Comparison of ENCODE assay signal across 8 cellular contexts in the genomic region with DNA sequence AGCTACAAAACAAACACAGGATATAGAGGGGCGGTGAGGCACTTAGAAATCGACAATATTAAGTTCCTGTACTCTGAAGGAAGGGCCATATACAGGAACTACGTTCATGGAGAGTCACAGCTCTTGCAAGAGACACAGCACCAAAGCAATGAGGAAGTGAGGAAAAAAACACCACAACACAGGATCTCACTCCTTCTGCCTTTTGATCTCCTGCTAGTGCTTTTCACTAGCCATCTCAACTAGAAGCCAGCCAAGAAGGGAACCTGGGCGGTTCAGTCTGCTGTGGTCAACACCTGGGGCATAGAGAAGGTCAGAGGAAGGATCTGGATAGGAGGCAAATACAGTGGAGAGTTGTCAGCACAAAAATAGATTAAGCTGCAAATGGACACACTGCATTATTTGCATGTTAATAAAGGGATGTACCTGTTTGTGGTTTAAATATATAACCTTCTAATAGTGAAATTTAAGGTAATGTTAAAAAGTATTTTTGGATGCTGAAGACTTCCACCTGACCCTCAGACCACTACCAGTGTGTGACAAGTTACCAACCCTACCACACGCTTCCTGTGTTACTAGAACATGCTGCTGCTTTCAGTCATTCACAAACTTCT.
DNase-seq lines count a peak whose midpoint lies in the region; ATAC-seq lines count a peak whose summit lies in the region.

No MANE protein-coding gene starts in this region.

- ATAC-seq in GM18870 (IDR thresholded peaks at IDR 0.05; ENCODE audit: unreplicated experiment) (peak; percentile 87), HG02610 (IDR thresholded peaks at IDR 0.05; ENCODE audit: unreplicated experiment) (peak; percentile 93)

- no peaks in the 10 kb centered on the region for H3K27me3 ChIP-seq in H7 (ENCODE audit: control insufficient read depth, insufficient read depth, low read length)

- no peak overlapping the region for H3K4me3 ChIP-seq in H7 (ENCODE audit: insufficient read depth, low read depth, low read length)

- H3K36me3 ChIP-seq in H7 (replicated peaks; ENCODE audit: control insufficient read depth, insufficient read depth, low read length): no peaks in the 10 kb centered on the region

- DNase-seq in NAMALWA (ENCODE audit: low spot score): peak; percentile 47
- DNase-seq in central memory CD4-positive, alpha-beta T cell: peak; percentile 81
- DNase-seq in H7: no peak
- DNase-seq in cerebellar nuclear complex (lab: John Stamatoyannopoulos, UW): no peak
- no peak for DNase-seq in NCI-H1694 (lab: John Stamatoyannopoulos, UW)
- no peak for DNase-seq in NCI-H524 treated with DMSO at 0.1 percent for 48 hours (lab: John Stamatoyannopoulos, UW)

Comparison
In these comparisons a context has a peak if more than half of its experiments do, and no peak if none do; other contexts are left out.
1. DNase-seq: peak in NAMALWA (single experiment) and central memory CD4-positive, alpha-beta T cell (single experiment); none in H7 (single experiment), cerebellar nuclear complex (0 of 2), NCI-H1694 (single experiment) and NCI-H524 treated with DMSO at 0.1 percent for 48 hours (single experiment).